10 cellular contexts compared by ENCODE assay signal in the genomic region with DNA sequence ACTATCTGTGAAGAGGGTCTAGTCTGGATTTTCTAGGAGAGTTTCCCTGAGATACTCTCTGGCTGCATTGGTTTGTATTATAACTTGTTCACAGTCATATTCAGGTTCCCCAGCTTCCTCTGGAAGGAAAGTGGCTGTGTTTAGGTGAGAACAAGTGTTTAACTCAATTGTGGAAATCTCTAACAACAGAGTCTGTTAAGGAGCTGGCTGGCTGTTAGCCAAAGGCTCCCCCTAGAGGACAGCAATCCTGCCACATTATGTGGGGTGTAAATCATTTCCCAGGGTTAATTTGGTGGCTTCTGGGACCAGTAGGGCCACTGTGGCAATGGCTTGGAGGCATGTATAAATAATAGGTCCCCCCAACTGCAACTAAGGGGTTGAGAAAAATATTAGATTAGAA. TPM values are rescaled to one million over a fixed set of nuclear protein-coding genes. Genes with fewer than 3 reads are reported as not detected.
DNase-seq lines count a peak whose midpoint lies in the region; ATAC-seq and TF ChIP-seq lines count a peak whose summit lies in the region.
"Had no signal": no experiment of that assay in that cellular context is flagged by ENCODE, and none has a peak within 500 bp of the region (broad histone marks: within the 10 kb centered on the region; RNA-seq: fewer than 3 reads in every experiment).

No MANE protein-coding gene starts in this region.

- H3K4me2 ChIP-seq in mammary epithelial cell (ENCODE audit: insufficient read depth, low read depth, low read length), result no peak overlapping the region

- no peaks in the 10 kb centered on the region for H3K9me3 Mint-ChIP-seq in osteocyte (ENCODE audit: unreplicated experiment)

- no peaks in the 10 kb centered on the region for H3K36me3 ChIP-seq in mammary epithelial cell (ENCODE audit: insufficient read depth, low read length)

- H3K4me1 ChIP-seq in mammary epithelial cell (ENCODE audit: insufficient read depth, low read length), result no peaks in the 10 kb centered on the region

- no peak overlapping the region for H3K4me3 Mint-ChIP-seq in osteocyte (ENCODE audit: unreplicated experiment)

- H3K9ac ChIP-seq in mammary epithelial cell (ENCODE audit: insufficient read depth, low read length), result no peak overlapping the region

- H3K4me3 ChIP-seq in mammary epithelial cell (replicated peaks in 1 of 3; ENCODE audit: insufficient read depth in 1 of 3, low read depth in 2 of 3, low read length in 3 of 3), result no peak overlapping the region
- H3K4me3 ChIP-seq: SK-N-MC had no signal

- no peak overlapping the region for H2AFZ ChIP-seq in mammary epithelial cell (ENCODE audit: low read depth, low read length)

- no peaks in the 10 kb centered on the region for H4K20me1 ChIP-seq in mammary epithelial cell (ENCODE audit: insufficient read depth, low read length)

- no peaks in the 10 kb centered on the region for H3K9me3 ChIP-seq in mammary epithelial cell (replicated peaks; ENCODE audit: insufficient read depth, low read length)

- no peaks in the 10 kb centered on the region for H3K4me1 Mint-ChIP-seq in osteocyte (ENCODE audit: unreplicated experiment)

- dilution Hi-C loops in mammary epithelial cell (cut with HindIII; ENCODE audit: low sequenced_read_pairs), result no loop called here

- peaks cover 10% of the 10 kb centered on the region for H3K27me3 Mint-ChIP-seq in osteocyte (ENCODE audit: unreplicated experiment)

- no TSS peak for BruUV-seq in mammary epithelial cell (replicated peaks; lab: Mats Ljungman, UMichigan)

- DNase-seq in NCI-H748 (lab: John Stamatoyannopoulos, UW; ENCODE audit: unreplicated experiment), result peak; percentile 57
- DNase-seq in NCI-H748 treated with DMSO at 0.1 percent for 48 hours (lab: John Stamatoyannopoulos, UW), result no peak
- peak; percentile 25 to 39 for DNase-seq in Kasumi-1 (lab: John Stamatoyannopoulos, UW)
- no peak for DNase-seq in mammary epithelial cell
- no peak for DNase-seq in osteocyte (ENCODE audit: extremely low spot score, unreplicated experiment)
- no peak for DNase-seq in LoVo (ENCODE audit: low spot score)

- peak; percentile 38 to 50 for TF ChIP-seq CTCF in mammary epithelial cell (conservative IDR thresholded peaks at IDR 0.05 in 1 of 2, IDR thresholded peaks at IDR 0.05 in 1 of 2; ENCODE audit: extremely low read depth in 1 of 2, insufficient read depth in 1 of 2, low read depth in 1 of 2, low read length in 2 of 2)
- TF ChIP-seq CTCF in osteocyte (IDR thresholded peaks at IDR 0.05), result peak; percentile 65

- no peaks in the 10 kb centered on the region for H3K36me3 Mint-ChIP-seq in osteocyte (ENCODE audit: unreplicated experiment)

- ATAC-seq in HG03457 (IDR thresholded peaks at IDR 0.05; ENCODE audit: unreplicated experiment) (no peak), HG02678 (IDR thresholded peaks at IDR 0.05; ENCODE audit: unreplicated experiment) (no peak)

- no peak overlapping the region for H3K27ac ChIP-seq in mammary epithelial cell (ENCODE audit: insufficient read depth, low read depth, low read length)
- H3K27ac ChIP-seq: SK-N-MC had no signal

- H3K27me3 ChIP-seq in mammary epithelial cell (ENCODE audit: insufficient read depth, low read length), result no peaks in the 10 kb centered on the region

- H3K79me2 ChIP-seq in mammary epithelial cell (ENCODE audit: insufficient read depth, low read length), result no peaks in the 10 kb centered on the region

- H3K27ac Mint-ChIP-seq in osteocyte (ENCODE audit: unreplicated experiment), result no peak overlapping the region

- in situ Hi-C loops in mammary epithelial cell (cut with MboI; ENCODE audit: low sequenced_read_pairs in 2 of 2), result no loop called here

- CTCF ChIA-PET in mammary epithelial cell (lab: Charles Lee; ENCODE audit: low non-redundant PET), result no interaction called here

- intact Hi-C loops in mammary epithelial cell (cut with micrococcal nuclease), result loop anchor here (1.0 kb wide), 1 partner anchor 80 kb away; no protein-coding TSS in a partner anchor

RNA-seq across cellular contexts. Expression of a gene that starts 18.4 kb away (rescaled TPM):
- total RNA-seq in mammary epithelial cell (not detected), osteocyte (not detected in 2 replicates)
- not detected for polyA plus RNA-seq in mammary epithelial cell
- polyA minus RNA-seq in mammary epithelial cell, result not detected
- polyA plus RNA-seq: BJ had no signal

RNA-seq across cellular contexts. Expression of a gene that starts 32.8 kb away (rescaled TPM):
- total RNA-seq in mammary epithelial cell (not detected), osteocyte (not detected in 2 replicates)
- not detected for polyA plus RNA-seq in mammary epithelial cell
- polyA minus RNA-seq in mammary epithelial cell, result not detected
- polyA plus RNA-seq: BJ had no signal

RNA-seq across cellular contexts. Expression of a gene that starts 50.8 kb away (rescaled TPM):
- total RNA-seq in mammary epithelial cell, result not detected
- not detected for polyA plus RNA-seq in mammary epithelial cell
- polyA minus RNA-seq in mammary epithelial cell, result not detected
- not detected in 2 replicates for total RNA-seq in osteocyte
- polyA plus RNA-seq: BJ had no signal

Comparison
In these comparisons a context has a peak if more than half of its experiments do, and no peak if none do; other contexts are left out.
1. DNase-seq: peak in NCI-H748 (single experiment) and Kasumi-1 (2 of 2); none in NCI-H748 treated with DMSO at 0.1 percent for 48 hours (single experiment), mammary epithelial cell (single experiment), osteocyte (single experiment) and LoVo (single experiment).